In the genomic region with DNA sequence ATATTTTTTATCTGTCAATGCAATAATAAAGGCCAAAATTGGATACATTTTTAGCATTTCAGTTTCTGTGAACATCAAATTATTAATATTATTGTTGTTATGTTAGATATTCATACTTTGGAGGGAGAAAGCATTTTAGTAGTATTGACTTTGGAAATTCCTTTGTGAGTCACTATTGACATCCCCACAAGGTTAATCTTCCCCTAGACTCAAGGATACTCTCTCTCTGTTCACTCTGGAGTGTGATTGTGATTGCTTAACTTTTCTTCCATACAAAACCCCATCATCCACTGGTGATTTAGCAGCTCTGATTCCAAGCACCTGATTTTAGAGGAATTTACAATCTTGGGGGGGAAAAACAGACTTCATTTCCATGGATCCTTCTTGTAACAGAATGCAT, we compare ENCODE assay signal across 28 cellular contexts.
DNase-seq lines count a peak whose midpoint lies in the region; FAIRE-seq and TF ChIP-seq lines count a peak whose summit lies in the region.
"Had no signal": no experiment of that assay in that cellular context is flagged by ENCODE, and none has a peak within 500 bp of the region (broad histone marks: within the 10 kb centered on the region; RNA-seq: fewer than 3 reads in every experiment).

No MANE protein-coding gene starts in this region.

- BruUV-seq in MCF 10A (replicated peaks; lab: Mats Ljungman, UMichigan), result no TSS peak

- POLR2A ChIA-PET in MCF 10A (lab: Yijun Ruan, JAX), result no interaction called here

- H3K27ac Mint-ChIP-seq in MCF 10A (ENCODE audit: low read depth, unreplicated experiment) (no peak overlapping the region), astrocyte (ENCODE audit: unreplicated experiment) (no peak overlapping the region)
- H3K27ac Mint-ChIP-seq: activated B cell treated with CpG ODN at 0.5 μM for 24 hours; B cell; CD8-positive, alpha-beta memory T cell had no signal

- H3K9ac ChIP-seq in astrocyte (ENCODE audit: low read length), result no peak overlapping the region
- peak overlapping the region; percentile 60 for H3K9ac ChIP-seq in skeletal muscle satellite cell (ENCODE audit: low read depth, low read length)

- H3K36me3 Mint-ChIP-seq in MCF 10A (ENCODE audit: insufficient read depth, unreplicated experiment), result no peaks in the 10 kb centered on the region
- H3K36me3 Mint-ChIP-seq in astrocyte (ENCODE audit: low read depth, unreplicated experiment), result no peaks in the 10 kb centered on the region
- H3K36me3 Mint-ChIP-seq: CD8-positive, alpha-beta memory T cell had no signal

- no peak overlapping the region for H3K27ac ChIP-seq in breast epithelium
- no peak overlapping the region for H3K27ac ChIP-seq in astrocyte (ENCODE audit: low read depth, low read length)
- H3K27ac ChIP-seq in hepatocyte, result peak overlapping the region; percentile 26
- H3K27ac ChIP-seq: 22Rv1, upper lobe of left lung had no signal

- H3K9me3 Mint-ChIP-seq in MCF 10A (ENCODE audit: unreplicated experiment), result no peaks in the 10 kb centered on the region
- no peaks in the 10 kb centered on the region for H3K9me3 Mint-ChIP-seq in astrocyte (ENCODE audit: unreplicated experiment)
- H3K9me3 Mint-ChIP-seq: activated B cell treated with CpG ODN at 0.5 μM for 24 hours, neural crest cell had no signal

- H3K4me1 ChIP-seq in breast epithelium (no peaks in the 10 kb centered on the region), astrocyte (ENCODE audit: insufficient read depth, low read length) (peaks cover 9% of the 10 kb centered on the region), hepatocyte (ENCODE audit: insufficient read depth) (peaks cover 5% of the 10 kb centered on the region), skeletal muscle satellite cell (ENCODE audit: control insufficient read depth, insufficient read depth, low read length) (peaks cover 61% of the 10 kb centered on the region)
- H3K4me1 ChIP-seq: upper lobe of left lung had no signal

- FAIRE-seq in astrocyte (lab: Jason Lieb, UNC), result no peak
- FAIRE-seq: small intestine had no signal

- TF ChIP-seq POLR2A in breast epithelium (IDR thresholded peaks at IDR 0.05), result no peak

- H3K4me1 Mint-ChIP-seq in MCF 10A (ENCODE audit: insufficient read depth, unreplicated experiment), result peaks cover 5% of the 10 kb centered on the region
- peaks cover 27% of the 10 kb centered on the region for H3K4me1 Mint-ChIP-seq in astrocyte (ENCODE audit: low read depth, unreplicated experiment)
- H3K4me1 Mint-ChIP-seq: activated B cell treated with CpG ODN at 0.5 μM for 24 hours; B cell; CD8-positive, alpha-beta memory T cell; neural crest cell had no signal

- no peak overlapping the region for H3K4me3 ChIP-seq in breast epithelium
- H3K4me3 ChIP-seq in astrocyte (ENCODE audit: insufficient read depth, low read depth, low read length), result no peak overlapping the region
- no peak overlapping the region for H3K4me3 ChIP-seq in hepatocyte
- no peak overlapping the region for H3K4me3 ChIP-seq in skeletal muscle satellite cell (ENCODE audit: low read length)
- H3K4me3 ChIP-seq: upper lobe of left lung had no signal

- no peak overlapping the region for H3K4me3 Mint-ChIP-seq in MCF 10A (ENCODE audit: unreplicated experiment)
- no peak overlapping the region for H3K4me3 Mint-ChIP-seq in astrocyte (ENCODE audit: unreplicated experiment)
- H3K4me3 Mint-ChIP-seq: activated B cell treated with CpG ODN at 0.5 μM for 24 hours; B cell; CD8-positive, alpha-beta memory T cell; neural crest cell had no signal

- intact Hi-C loops in MCF 10A (cut with micrococcal nuclease) (no loop called here), breast epithelium (cut with DNase I; ENCODE audit: low total_unique reads) (no loop called here)

- TF ChIP-seq CTCF in MCF 10A (IDR thresholded peaks at IDR 0.05; ENCODE audit: unreplicated experiment), result no peak
- TF ChIP-seq CTCF in breast epithelium (IDR thresholded peaks at IDR 0.05), result no peak
- no peak for TF ChIP-seq CTCF in astrocyte (IDR thresholded peaks at IDR 0.05; ENCODE audit: insufficient read depth, low read depth, low read length)
- no peak for TF ChIP-seq CTCF in hepatocyte (IDR thresholded peaks at IDR 0.05; ENCODE audit: poor library complexity)

- H3K27me3 Mint-ChIP-seq in MCF 10A (ENCODE audit: insufficient read depth, unreplicated experiment), result no peaks in the 10 kb centered on the region
- H3K27me3 Mint-ChIP-seq in astrocyte (ENCODE audit: low read depth, unreplicated experiment), result no peaks in the 10 kb centered on the region
- H3K27me3 Mint-ChIP-seq: activated B cell treated with CpG ODN at 0.5 μM for 24 hours; B cell; CD8-positive, alpha-beta memory T cell; progenitor cell of endocrine pancreas had no signal

- H3K4me2 ChIP-seq in astrocyte (ENCODE audit: low read length) (peak overlapping the region; percentile 42), hepatocyte (no peak overlapping the region), skeletal muscle satellite cell (ENCODE audit: low read length) (peak overlapping the region; percentile 37)

- H3K9me3 ChIP-seq in breast epithelium (no peaks in the 10 kb centered on the region), astrocyte (ENCODE audit: insufficient read depth, low read depth, low read length) (no peaks in the 10 kb centered on the region), hepatocyte (ENCODE audit: low read depth) (no peaks in the 10 kb centered on the region), skeletal muscle satellite cell (replicated peaks; ENCODE audit: low read length) (no peaks in the 10 kb centered on the region)
- H3K9me3 ChIP-seq: upper lobe of left lung had no signal

- H3K9me2 ChIP-seq in hepatocyte (replicated peaks; ENCODE audit: insufficient read depth), result no peaks in the 10 kb centered on the region

- no peaks in the 10 kb centered on the region for H3K36me3 ChIP-seq in breast epithelium
- H3K36me3 ChIP-seq in astrocyte (ENCODE audit: insufficient read depth, low read length), result no peaks in the 10 kb centered on the region
- H3K36me3 ChIP-seq in hepatocyte (replicated peaks; ENCODE audit: insufficient read depth, low read depth), result no peaks in the 10 kb centered on the region
- H3K36me3 ChIP-seq in skeletal muscle satellite cell (ENCODE audit: insufficient read depth, low read length), result no peaks in the 10 kb centered on the region
- H3K36me3 ChIP-seq: upper lobe of left lung had no signal

- CTCF ChIA-PET in MCF 10A (lab: Yijun Ruan, JAX), result interaction anchor here (1.1 kb wide), 1 partner anchor 9 kb away, joined by 3 read pairs; no protein-coding TSS in a partner anchor

- peak; percentile 22 for DNase-seq in MCF 10A (ENCODE audit: unreplicated experiment)
- no peak for DNase-seq in breast epithelium (ENCODE audit: low spot score in 2 of 2)
- peak; percentile 10 for DNase-seq in astrocyte (ENCODE audit: low read depth)
- peak; percentile 19 for DNase-seq in hepatocyte (ENCODE audit: low spot score)
- no peak for DNase-seq in amygdala (lab: John Stamatoyannopoulos, UW)
- DNase-seq in central memory CD4-positive, alpha-beta T cell, result no peak
- DNase-seq in dermis blood vessel endothelial cell, result no peak
- DNase-seq: activated B cell treated with CpG ODN at 0.5 μM for 24 hours; activated naive CD4-positive, alpha-beta T cell treated with anti-CD3 and anti-CD28 coated beads, Interleukin-2, amount 50 U/mL, for 16 hours; anterior cingulate cortex; CD8-positive, alpha-beta memory T cell; cerebellar nuclear complex; GOT3; hypothalamus; islet precursor cell; Kasumi-1; NCI-H187 treated with DMSO at 0.1 percent for 48 hours; NCI-H526 treated with DMSO at 0.1 percent for 48 hours; RPMI8226; small intestine; stimulated activated CD4-positive, alpha-beta T cell treated with anti-CD3 and anti-CD28 coated beads, Interleukin-1b, Interleukin-23, amount 100 ng/mL, for 48 hours; T-helper 9 cell; upper lobe of left lung had no signal

- H3K79me2 ChIP-seq in astrocyte (ENCODE audit: insufficient read depth, low read length) (no peaks in the 10 kb centered on the region), hepatocyte (no peaks in the 10 kb centered on the region)

- no peak overlapping the region for H2AFZ ChIP-seq in astrocyte (ENCODE audit: low read depth, low read length)
- no peak overlapping the region for H2AFZ ChIP-seq in hepatocyte

- H4K20me1 ChIP-seq in astrocyte (ENCODE audit: insufficient read depth, low read length), result no peaks in the 10 kb centered on the region
- H4K20me1 ChIP-seq in hepatocyte (ENCODE audit: insufficient read depth, poor library complexity, severe bottlenecking), result no peaks in the 10 kb centered on the region

- H3K27me3 ChIP-seq in breast epithelium, result no peaks in the 10 kb centered on the region
- no peaks in the 10 kb centered on the region for H3K27me3 ChIP-seq in astrocyte (ENCODE audit: insufficient read depth, low read length)
- H3K27me3 ChIP-seq in hepatocyte, result no peaks in the 10 kb centered on the region
- no peaks in the 10 kb centered on the region for H3K27me3 ChIP-seq in skeletal muscle satellite cell (ENCODE audit: control insufficient read depth, insufficient read depth, low read length)
- H3K27me3 ChIP-seq: upper lobe of left lung had no signal

Comparison
In these comparisons a context has a peak if more than half of its experiments do, and no peak if none do; other contexts are left out.
1. DNase-seq: peak in MCF 10A (single experiment), astrocyte (single experiment) and hepatocyte (single experiment); none in breast epithelium (0 of 2), amygdala (0 of 56), central memory CD4-positive, alpha-beta T cell (single experiment) and dermis blood vessel endothelial cell (single experiment).